ENCODE assay signal across 25 cellular contexts in the genomic region with DNA sequence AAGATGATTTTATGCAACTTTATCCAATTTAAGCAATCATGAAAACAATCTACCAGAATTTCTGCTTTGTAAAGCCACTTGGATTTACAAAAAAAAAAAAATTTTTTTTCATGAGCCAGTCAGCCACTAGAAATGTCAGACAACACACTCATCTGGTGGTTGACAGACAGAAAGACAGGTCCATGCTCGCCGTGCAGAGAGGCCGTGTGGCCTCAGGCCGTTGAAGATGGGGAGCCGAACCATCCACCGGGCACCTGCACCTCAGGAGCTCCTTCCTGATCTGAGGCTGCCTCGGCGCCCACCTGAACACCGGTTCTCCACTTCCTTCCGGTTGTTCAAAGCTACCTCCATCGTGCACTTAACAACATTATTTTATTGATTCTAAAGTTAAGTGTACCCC.
"Had no signal": no experiment of that assay in that cellular context is flagged by ENCODE, and none has a peak within 500 bp of the region (broad histone marks: within the 10 kb centered on the region; RNA-seq: fewer than 3 reads in every experiment).

No MANE protein-coding gene starts in this region.

- DNase-seq: hippocampal formation; kidney; left colon; naive thymus-derived CD8-positive, alpha-beta T cell; nucleus accumbens; pancreas; posterior cingulate gyrus; retina; right cardiac atrium; stimulated activated CD4-positive, alpha-beta T cell treated with anti-CD3 and anti-CD28 coated beads, Interleukin-12 subunit alpha, Interleukin-12 subunit beta, amount 100 ng/mL, for 4 hours; stimulated activated CD4-positive, alpha-beta T cell treated with anti-CD3 and anti-CD28 coated beads, Interleukin-15, amount 100 ng/mL, for 24 hours; stimulated activated CD4-positive, alpha-beta T cell treated with anti-CD3 and anti-CD28 coated beads, Interleukin-2, amount 100 ng/mL, for 24 hours; stimulated activated CD4-positive, alpha-beta T cell treated with anti-CD3 and anti-CD28 coated beads, Interleukin-4, amount 100 ng/mL, for 1 hour; stimulated activated naive B cell treated with anti-CD40 and anti-IgM and Interleukin-4, amounts not matched to agents 10 μg/mL and 1 μg/mL and 100 μg/mL, for 72 hours; stimulated activated naive CD8-positive, alpha-beta T cell treated with anti-CD3 and anti-CD28 coated beads, Interleukin-15, Interleukin-2, amounts not matched to agents 100 U/mL and 50 U/mL, for 24 hours; stomach; testis; thyroid gland; transverse colon; upper lobe of right lung had no signal

- H3K27ac ChIP-seq: left lung, pancreas, prostate gland, skin epidermis, stomach, testis, thyroid gland, transverse colon, upper lobe of right lung had no signal

- H3K27me3 ChIP-seq: testis, thyroid gland, transverse colon, upper lobe of right lung had no signal

- ATAC-seq: left colon; left lung; naive thymus-derived CD8-positive, alpha-beta T cell; pancreas; right cardiac atrium; sciatic nerve; stimulated activated naive B cell treated with anti-CD40 and anti-IgM and Interleukin-4, amounts not matched to agents 10 μg/mL and 1 μg/mL and 100 μg/mL, for 72 hours; stimulated activated naive CD8-positive, alpha-beta T cell treated with anti-CD3 and anti-CD28 coated beads, Interleukin-15, Interleukin-2, amounts not matched to agents 100 U/mL and 50 U/mL, for 24 hours; upper lobe of right lung had no signal

- H3K36me3 ChIP-seq: left lung, pancreas, prostate gland, stomach, thyroid gland, transverse colon, upper lobe of right lung had no signal

- H3K4me3 ChIP-seq: left lung, lung, pancreas, prostate gland, skin epidermis, stomach, testis, thyroid gland, transverse colon, upper lobe of right lung had no signal

- H3K9me3 ChIP-seq: left lung, pancreas, prostate gland, stomach, testis, thyroid gland, transverse colon, upper lobe of right lung had no signal

- H3K4me1 ChIP-seq: left lung, pancreas, prostate gland, stomach, testis, thyroid gland, transverse colon, upper lobe of right lung had no signal
